Comparison of ENCODE assay signal across 15 cellular contexts in the genomic region with DNA sequence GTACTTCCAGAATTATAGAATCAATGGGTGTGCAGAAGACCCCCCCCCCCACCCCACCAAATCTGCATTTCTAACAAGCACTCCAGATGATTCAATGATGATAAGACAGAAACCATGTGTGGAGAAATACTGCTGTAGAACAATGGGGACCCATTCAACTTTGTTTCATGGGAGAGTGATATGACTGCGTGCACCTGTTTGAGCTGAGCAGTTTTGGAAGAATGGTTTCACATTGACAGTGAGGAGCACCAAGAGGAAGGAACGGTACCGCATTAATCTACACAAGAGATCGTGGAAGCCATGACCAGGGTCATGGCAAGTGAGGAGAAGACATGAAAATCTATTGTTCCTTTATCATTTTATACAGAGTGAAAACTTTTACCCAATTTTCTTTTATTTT.
DNase-seq lines count a peak whose midpoint lies in the region; ATAC-seq and TF ChIP-seq lines count a peak whose summit lies in the region.
"Had no signal": no experiment of that assay in that cellular context is flagged by ENCODE, and none has a peak within 500 bp of the region (broad histone marks: within the 10 kb centered on the region; RNA-seq: fewer than 3 reads in every experiment).

No MANE protein-coding gene starts in this region.

- H3K4me3 ChIP-seq in Caco-2 (ENCODE audit: low read depth, low read length) = no peak overlapping the region
- no peak overlapping the region for H3K4me3 ChIP-seq in esophagus squamous epithelium
- no peak overlapping the region for H3K4me3 ChIP-seq in transverse colon

- H3K36me3 ChIP-seq in Caco-2 (ENCODE audit: control insufficient read depth, insufficient read depth, low read length) (no peaks in the 10 kb centered on the region), esophagus squamous epithelium (no peaks in the 10 kb centered on the region), transverse colon (no peaks in the 10 kb centered on the region)

- DNase-seq in NCI-H526 (lab: John Stamatoyannopoulos, UW) (peak; percentile 39 to 56), NCI-H526 treated with DMSO at 0.1 percent for 48 hours (lab: John Stamatoyannopoulos, UW) (no peak), Caco-2 (no peak), T-helper 17 cell (no peak), esophagus squamous epithelium (lab: John Stamatoyannopoulos, UW) (no peak), GM13977 (ENCODE audit: low spot score) (no peak), transverse colon (no peak)
- DNase-seq: C1 segment of cervical spinal cord; CD4-positive, alpha-beta T cell; DND-41; GDM1; HCEC 1CT; HFFc6 had no signal

- WGBS in esophagus squamous epithelium, 2 donors = 73 to 91% methylated on average over 4 of the region's 4 CpGs
- 61 to 67% methylated on average over 3 to 4 of the region's 4 CpGs for WGBS in transverse colon (ENCODE audit: low coverage in 1 of 2), 2 donors

- intact Hi-C loops in Caco-2 (cut with micrococcal nuclease; ENCODE audit: unreplicated experiment) (no loop called here), esophagus squamous epithelium (cut with DNase I) (no loop called here), transverse colon (cut with DNase I; ENCODE audit: low total_unique reads) (no loop called here)

- no peaks in the 10 kb centered on the region for H3K9me3 ChIP-seq in Caco-2
- no peaks in the 10 kb centered on the region for H3K9me3 ChIP-seq in T-helper 17 cell (ENCODE audit: control insufficient read depth, low read length, poor library complexity, severe bottlenecking)
- no peaks in the 10 kb centered on the region for H3K9me3 ChIP-seq in esophagus squamous epithelium
- no peaks in the 10 kb centered on the region for H3K9me3 ChIP-seq in transverse colon

- no peak overlapping the region for H3K4me3 Mint-ChIP-seq in Caco-2 (ENCODE audit: unreplicated experiment)
- H3K4me3 Mint-ChIP-seq in T-helper 17 cell = peak overlapping the region; percentile 2
- H3K4me3 Mint-ChIP-seq: B cell; CD4-positive, alpha-beta T cell; HFFc6 had no signal

- no peaks in the 10 kb centered on the region for H3K27me3 Mint-ChIP-seq in Caco-2 (ENCODE audit: insufficient read depth, unreplicated experiment)
- no peaks in the 10 kb centered on the region for H3K27me3 Mint-ChIP-seq in T-helper 17 cell
- H3K27me3 Mint-ChIP-seq: B cell; CD4-positive, alpha-beta T cell had no signal

- POLR2A ChIA-PET in Caco-2 (lab: Charles Lee) = interaction anchor here (0.5 kb wide), 1 partner anchor 1245 kb away, joined by 3 read pairs; no protein-coding TSS in a partner anchor

- peak overlapping the region; percentile 19 for H3K27ac Mint-ChIP-seq in Caco-2 (ENCODE audit: unreplicated experiment)
- no peak overlapping the region for H3K27ac Mint-ChIP-seq in T-helper 17 cell
- H3K27ac Mint-ChIP-seq: B cell; CD4-positive, alpha-beta T cell; HFFc6 had no signal

- no peak for TF ChIP-seq EP300 in transverse colon (IDR thresholded peaks at IDR 0.05; ENCODE audit: low read depth)

- in situ Hi-C loops in GM13977 (cut with MboI; ENCODE audit: low pct_unique_long_range_greater_than_20kb, low sequenced_read_pairs, unreplicated experiment) (loop anchor here (25.0 kb wide), 2 partner anchors 218 to 1268 kb away; no protein-coding TSS in a partner anchor), transverse colon (cut with MboI; ENCODE audit: low pct_ligation_motif_present in 1 of 4, low pct_unique_long_range_greater_than_20kb in 1 of 4, low sequenced_read_pairs in 3 of 4) (no loop called here)

- H3K9me3 Mint-ChIP-seq in Caco-2 (ENCODE audit: unreplicated experiment) = no peaks in the 10 kb centered on the region
- H3K9me3 Mint-ChIP-seq: CD4-positive, alpha-beta T cell; HFFc6 had no signal

- H3K27me3 ChIP-seq in Caco-2 (replicated peaks; ENCODE audit: control insufficient read depth, insufficient read depth, low read length) (no peaks in the 10 kb centered on the region), esophagus squamous epithelium (no peaks in the 10 kb centered on the region), transverse colon (no peaks in the 10 kb centered on the region)

- TF ChIP-seq CTCF in Caco-2 (IDR thresholded peaks at IDR 0.05; ENCODE audit: insufficient read depth in 1 of 2, low read depth in 1 of 2, low read length in 1 of 2, severe bottlenecking in 1 of 2, unreplicated experiment in 1 of 2) (no peak), esophagus squamous epithelium (IDR thresholded peaks at IDR 0.05) (no peak), GM13977 (IDR thresholded peaks at IDR 0.05; ENCODE audit: extremely low read depth, insufficient read depth, missing control alignments) (no peak), transverse colon (IDR thresholded peaks at IDR 0.05) (no peak)

- H3K27ac ChIP-seq in esophagus squamous epithelium (peak overlapping the region in 3 of 4 donors; percentile 59 to 79 (median 72)), transverse colon (no peak overlapping the region)

- ATAC-seq in T-helper 17 cell = no peak
- no peak for ATAC-seq in GM21528 (IDR thresholded peaks at IDR 0.05; ENCODE audit: low FRiP score, unreplicated experiment)

- peaks cover 6% of the 10 kb centered on the region for H3K36me3 Mint-ChIP-seq in Caco-2 (ENCODE audit: insufficient read depth, unreplicated experiment)
- no peaks in the 10 kb centered on the region for H3K36me3 Mint-ChIP-seq in T-helper 17 cell (ENCODE audit: low read depth)

- CTCF ChIA-PET in Caco-2 (lab: Charles Lee) = no interaction called here

- no TSS peak for BruUV-seq in Caco-2 (replicated peaks; lab: Mats Ljungman, UMichigan)

- H3K4me1 ChIP-seq in Caco-2 = peaks cover 16% of the 10 kb centered on the region
- peaks cover 2 to 67% (median 10%) of the 10 kb centered on the region in 3 donors for H3K4me1 ChIP-seq in esophagus squamous epithelium
- no peaks in the 10 kb centered on the region for H3K4me1 ChIP-seq in transverse colon

- peaks cover 19% of the 10 kb centered on the region for H3K4me1 Mint-ChIP-seq in Caco-2 (ENCODE audit: low read depth, unreplicated experiment)
- H3K4me1 Mint-ChIP-seq in T-helper 17 cell = peaks cover 6% of the 10 kb centered on the region
- H3K4me1 Mint-ChIP-seq: B cell had no signal

- TF ChIP-seq POLR2A in esophagus squamous epithelium (IDR thresholded peaks at IDR 0.05) (no peak), transverse colon (IDR thresholded peaks at IDR 0.05) (no peak)

Comparison
In these comparisons a context has a peak if more than half of its experiments do, and no peak if none do; other contexts are left out.
1. DNase-seq: peak in NCI-H526 (2 of 2); none in NCI-H526 treated with DMSO at 0.1 percent for 48 hours (single experiment), Caco-2 (0 of 2), T-helper 17 cell (0 of 3), esophagus squamous epithelium (single experiment), GM13977 (single experiment) and transverse colon (single experiment).
2. H3K27ac ChIP-seq: peak in esophagus squamous epithelium (3 of 4); none in transverse colon (0 of 4).